ENCODE assay signal across 1 cellular context in genomic region chr10:95836610-95837367, GRCh38.
TF ChIP-seq lines count a peak whose summit lies in the region.

No MANE protein-coding gene starts in this region.

TF ChIP-seq in HepG2, 621 proteins besides CTCF, POLR2A, EP300 and RAD21 (continued from another document and continues in another):
- TF ChIP-seq ZUFSP (CRISPR knock-in tag; IDR thresholded peaks at IDR 0.05; ENCODE audit: borderline replicate concordance) (no peak), ZBTB40 (IDR thresholded peaks at IDR 0.05) (no peak), ZBTB40 (CRISPR knock-in tag; IDR thresholded peaks at IDR 0.05) (0 out of 2 replicates have a peak, but pooled peaks have one; percentile 52), FOXA1 (IDR thresholded peaks at IDR 0.05) (no peak), FOXA1 (CRISPR knock-in tag; IDR thresholded peaks at IDR 0.05) (peak; percentile 83), MAX (IDR thresholded peaks at IDR 0.05) (peak; percentile 82), NCOR1 (IDR thresholded peaks at IDR 0.05; ENCODE audit: borderline replicate concordance, low read length) (peak; percentile 32; the same call in 1 of the 2 replicates), ZNF710 (CRISPR knock-in tag; IDR thresholded peaks at IDR 0.05; ENCODE audit: borderline replicate concordance) (peak; percentile 60; the same call in 1 of the 2 replicates), ZNF564 (CRISPR knock-in tag; IDR thresholded peaks at IDR 0.05) (no peak), ZBTB7B (CRISPR knock-in tag; IDR thresholded peaks at IDR 0.05) (peak; percentile 71; the same call in 1 of the 2 replicates), PRPF4 (IDR thresholded peaks at IDR 0.05; ENCODE audit: low read depth, low read length, poor library complexity, severe bottlenecking) (no peak), MIER3 (CRISPR knock-in tag; IDR thresholded peaks at IDR 0.05; ENCODE audit: borderline replicate concordance) (0 out of 2 replicates have a peak, but pooled peaks have one; percentile 50), PAXIP1 (CRISPR knock-in tag; conservative IDR thresholded peaks at IDR 0.05) (peak; percentile 94), RBM39 (IDR thresholded peaks at IDR 0.05; ENCODE audit: low read depth, low read length, poor library complexity, severe bottlenecking) (no peak), ZKSCAN5 (CRISPR knock-in tag; IDR thresholded peaks at IDR 0.05) (no peak), YY1 (IDR thresholded peaks at IDR 0.05; ENCODE audit: insufficient read depth, insufficient replicate concordance, low read depth, low read length) (no peak), HMG20A (CRISPR knock-in tag; IDR thresholded peaks at IDR 0.05; ENCODE audit: borderline replicate concordance) (peak; percentile 80; the same call in 1 of the 2 replicates), ZBTB37 (CRISPR knock-in tag; IDR thresholded peaks at IDR 0.05) (peak; percentile 61; the same call in 1 of the 2 replicates), AHDC1 (CRISPR knock-in tag; IDR thresholded peaks at IDR 0.05; ENCODE audit: borderline replicate concordance) (peak; percentile 84; the same call in 1 of the 2 replicates)
